Comparison of ENCODE assay signal across 20 cellular contexts in genomic region chr4:145785391-145786008, GRCh38.
DNase-seq lines count a peak whose midpoint lies in the region; ATAC-seq and TF ChIP-seq lines count a peak whose summit lies in the region.
"Had no signal": no experiment of that assay in that cellular context is flagged by ENCODE, and none has a peak within 500 bp of the region (broad histone marks: within the 10 kb centered on the region; RNA-seq: fewer than 3 reads in every experiment).

No MANE protein-coding gene starts in this region.

- no peak overlapping the region for H3K27ac ChIP-seq in right lobe of liver
- H3K27ac ChIP-seq: upper lobe of left lung had no signal

- in situ Hi-C loops in G401 (cut with HindIII; ENCODE audit: low sequenced_read_pairs) = no loop called here
- in situ Hi-C loops in astrocyte of the cerebellum (cut with HindIII; ENCODE audit: low sequenced_read_pairs) = no loop called here
- in situ Hi-C loops in HAP-1 (cut with MboI; ENCODE audit: low sequenced_read_pairs) = no loop called here

- H3K36me3 ChIP-seq in right lobe of liver (no peaks in the 10 kb centered on the region), HAP-1 (replicated peaks) (no peaks in the 10 kb centered on the region)
- H3K36me3 ChIP-seq: upper lobe of left lung had no signal

- H3K9me3 ChIP-seq in right lobe of liver (no peaks in the 10 kb centered on the region), HAP-1 (no peaks in the 10 kb centered on the region)
- H3K9me3 ChIP-seq: mucosa of descending colon, upper lobe of left lung had no signal

- H3K27me3 ChIP-seq in right lobe of liver (no peaks in the 10 kb centered on the region), HAP-1 (ENCODE audit: low read depth) (no peaks in the 10 kb centered on the region)
- H3K27me3 ChIP-seq: upper lobe of left lung had no signal

- DNase-seq in NOMO-1 (lab: John Stamatoyannopoulos, UW; ENCODE audit: unreplicated experiment in 2 of 2) = peak; percentile 13 to 40
- no peak for DNase-seq in NOMO-1 treated with dmso at 0.1 percent for 144 hours (lab: John Stamatoyannopoulos, UW; ENCODE audit: unreplicated experiment)
- peak; percentile 36 for DNase-seq in G401 (ENCODE audit: low spot score)
- DNase-seq in astrocyte of the cerebellum (ENCODE audit: low read depth) = peak; percentile 29
- no peak for DNase-seq in right lobe of liver
- DNase-seq in HAP-1 (ENCODE audit: low spot score in 2 of 2) = no peak
- DNase-seq: ACHN; activated CD4-positive, alpha-beta T cell treated with anti-CD3 and anti-CD28 coated beads for 1 hour; amniotic stem cell; dermis blood vessel endothelial cell; H7; kidney glomerular epithelial cell; mucosa of descending colon; NCI-H748 treated with DMSO at 0.1 percent for 48 hours; small intestine; T-helper 2 cell; upper lobe of left lung had no signal

- H3K4me3 ChIP-seq in astrocyte of the cerebellum (ENCODE audit: low read depth, low read length) (no peak overlapping the region), right lobe of liver (no peak overlapping the region), HAP-1 (no peak overlapping the region)
- H3K4me3 ChIP-seq: mucosa of descending colon, upper lobe of left lung had no signal

- 7% methylated on average over 2 of the region's 2 CpGs for WGBS in right lobe of liver (ENCODE audit: insufficient coverage, low coverage, low lambda C conversion rate, missing lambda C conversion rate)

- intact Hi-C loops in right lobe of liver (cut with DNase I) = no loop called here

- H3K4me1 ChIP-seq in right lobe of liver (peaks cover 0 to 12% (median 4%) of the 10 kb centered on the region in 4 donors), HAP-1 (no peaks in the 10 kb centered on the region)
- H3K4me1 ChIP-seq: upper lobe of left lung had no signal

- no peak for TF ChIP-seq POLR2A in right lobe of liver (IDR thresholded peaks at IDR 0.05)

- TF ChIP-seq CTCF in astrocyte of the cerebellum (IDR thresholded peaks at IDR 0.05; ENCODE audit: low read depth, low read length, missing control alignments) = no peak
- no peak for TF ChIP-seq CTCF in right lobe of liver (IDR thresholded peaks at IDR 0.05)

- ATAC-seq in right lobe of liver (peak; percentile 79 to 96 (median 91)), GM19463 (IDR thresholded peaks at IDR 0.05; ENCODE audit: unreplicated experiment) (no peak), GM19328 (IDR thresholded peaks at IDR 0.05; ENCODE audit: unreplicated experiment) (no peak)
- ATAC-seq: mucosa of descending colon; stimulated activated memory B cell treated with anti-CD40 and anti-IgM and Interleukin-4, amounts not matched to agents 10 μg/mL and 1 μg/mL and 100 μg/mL, for 72 hours had no signal

Comparison
In these comparisons a context has a peak if more than half of its experiments do, and no peak if none do; other contexts are left out.
1. DNase-seq: peak in NOMO-1 (2 of 2), G401 (single experiment) and astrocyte of the cerebellum (single experiment); none in NOMO-1 treated with dmso at 0.1 percent for 144 hours (single experiment), right lobe of liver (0 of 3) and HAP-1 (0 of 2).
2. ATAC-seq: peak in right lobe of liver (4 of 4); none in GM19463 (single experiment) and GM19328 (single experiment).